Comparison of ENCODE assay signal across 10 cellular contexts in genomic region chr5:77180167-77181081, GRCh38. TPM values are rescaled to one million over a fixed set of nuclear protein-coding genes. Genes with fewer than 3 reads are reported as not detected.
DNase-seq lines count a peak whose midpoint lies in the region; ATAC-seq and TF ChIP-seq lines count a peak whose summit lies in the region.
"Had no signal": no experiment of that assay in that cellular context is flagged by ENCODE, and none has a peak within 500 bp of the region (broad histone marks: within the 10 kb centered on the region; RNA-seq: fewer than 3 reads in every experiment).

No MANE protein-coding gene starts in this region.

- H3K36me3 Mint-ChIP-seq in natural killer cell treated with Interleukin-12 subunit alpha and Interleukin-12 subunit beta and Interleukin-15 and Interleukin-18, amount 100 ng/mL, for 72 hours = no peaks in the 10 kb centered on the region
- no peaks in the 10 kb centered on the region for H3K36me3 Mint-ChIP-seq in natural killer cell
- no peaks in the 10 kb centered on the region for H3K36me3 Mint-ChIP-seq in CD8-positive, alpha-beta memory T cell

- peak; percentile 40 to 44 for ATAC-seq in natural killer cell treated with Interleukin-12 subunit alpha and Interleukin-12 subunit beta and Interleukin-15 and Interleukin-18, amount 100 ng/mL, for 72 hours
- ATAC-seq in natural killer cell (no peak), mucosa of descending colon (peak; percentile 74)

- DNase-seq in natural killer cell treated with Interleukin-12 subunit alpha and Interleukin-12 subunit beta and Interleukin-15 and Interleukin-18, amount 100 ng/mL, for 72 hours (ENCODE audit: low spot score) = no peak
- DNase-seq in natural killer cell (no peak), mucosa of descending colon (peak; percentile 36 to 59 (median 58)), NCI-H1436 (lab: John Stamatoyannopoulos, UW) (no peak), GM19238 (ENCODE audit: insufficient read length, low spot score) (no peak), NOMO-1 treated with DMSO at 0.1 percent for 48 hours (lab: John Stamatoyannopoulos, UW; ENCODE audit: unreplicated experiment) (no peak)
- DNase-seq in CD8-positive, alpha-beta memory T cell = no peak

- H3K9ac ChIP-seq in duodenal mucosa (ENCODE audit: low read depth in 1 of 2, low read length in 2 of 2) = peak overlapping the region in 1 of 2 donors; percentile 18

- peaks cover 12 to 30% of the 10 kb centered on the region in 2 donors for H3K27me3 Mint-ChIP-seq in natural killer cell treated with Interleukin-12 subunit alpha and Interleukin-12 subunit beta and Interleukin-15 and Interleukin-18, amount 100 ng/mL, for 72 hours
- H3K27me3 Mint-ChIP-seq in natural killer cell (ENCODE audit: low read depth in 2 of 2) = peaks cover 20 to 22% of the 10 kb centered on the region in 2 donors
- peaks cover 24 to 59% of the 10 kb centered on the region in 2 donors for H3K27me3 Mint-ChIP-seq in CD8-positive, alpha-beta memory T cell

- H3K9me3 ChIP-seq in duodenal mucosa (ENCODE audit: control insufficient read depth in 1 of 2, low read length in 2 of 2) = no peaks in the 10 kb centered on the region
- no peaks in the 10 kb centered on the region for H3K9me3 ChIP-seq in mucosa of descending colon
- no peaks in the 10 kb centered on the region for H3K9me3 ChIP-seq in CD8-positive, alpha-beta memory T cell (ENCODE audit: low read length)

- H3K4me3 ChIP-seq in duodenal mucosa (ENCODE audit: low read depth in 1 of 2, low read length in 2 of 2) (peak overlapping the region; percentile 50 to 67), mucosa of descending colon (no peak overlapping the region)
- H3K4me3 ChIP-seq in CD8-positive, alpha-beta memory T cell (ENCODE audit: low read length) = no peak overlapping the region

- TF ChIP-seq CTCF in natural killer cell (IDR thresholded peaks at IDR 0.05) (no peak), mucosa of descending colon (IDR thresholded peaks at IDR 0.05) (no peak)

- H3K4me1 ChIP-seq in duodenal mucosa (ENCODE audit: control insufficient read depth in 1 of 2, insufficient read depth in 2 of 2, low read length in 2 of 2) (peaks cover 4 to 10% of the 10 kb centered on the region in 2 donors), mucosa of descending colon (ENCODE audit: low read depth) (no peaks in the 10 kb centered on the region)
- no peaks in the 10 kb centered on the region for H3K4me1 ChIP-seq in CD8-positive, alpha-beta memory T cell (ENCODE audit: insufficient read depth, low read length)

- no peak overlapping the region for H3K4me3 Mint-ChIP-seq in natural killer cell treated with Interleukin-12 subunit alpha and Interleukin-12 subunit beta and Interleukin-15 and Interleukin-18, amount 100 ng/mL, for 72 hours
- no peak overlapping the region for H3K4me3 Mint-ChIP-seq in natural killer cell
- H3K4me3 Mint-ChIP-seq in CD8-positive, alpha-beta memory T cell = no peak overlapping the region

- H3K27ac ChIP-seq in duodenal mucosa (ENCODE audit: low read depth, low read length) = no peak overlapping the region
- H3K27ac ChIP-seq in CD8-positive, alpha-beta memory T cell (ENCODE audit: low read depth, low read length) = no peak overlapping the region

- intact Hi-C loops in natural killer cell (cut with micrococcal nuclease) = no loop called here
- intact Hi-C loops in mucosa of descending colon (cut with DNase I, micrococcal nuclease) = no loop called here

- no peak overlapping the region for H3K27ac Mint-ChIP-seq in natural killer cell treated with Interleukin-12 subunit alpha and Interleukin-12 subunit beta and Interleukin-15 and Interleukin-18, amount 100 ng/mL, for 72 hours
- no peak overlapping the region for H3K27ac Mint-ChIP-seq in natural killer cell
- no peak overlapping the region for H3K27ac Mint-ChIP-seq in CD8-positive, alpha-beta memory T cell

- no peaks in the 10 kb centered on the region for H3K4me1 Mint-ChIP-seq in natural killer cell treated with Interleukin-12 subunit alpha and Interleukin-12 subunit beta and Interleukin-15 and Interleukin-18, amount 100 ng/mL, for 72 hours (ENCODE audit: low read depth in 2 of 2)
- no peaks in the 10 kb centered on the region for H3K4me1 Mint-ChIP-seq in natural killer cell
- peaks cover 0 to 3% (median 3%) of the 10 kb centered on the region in 3 donors for H3K4me1 Mint-ChIP-seq in CD8-positive, alpha-beta memory T cell

- no peaks in the 10 kb centered on the region for H3K9me3 Mint-ChIP-seq in natural killer cell treated with Interleukin-12 subunit alpha and Interleukin-12 subunit beta and Interleukin-15 and Interleukin-18, amount 100 ng/mL, for 72 hours
- no peaks in the 10 kb centered on the region for H3K9me3 Mint-ChIP-seq in natural killer cell
- peaks cover 0 to 7% (median 3%) of the 10 kb centered on the region in 5 donors for H3K9me3 Mint-ChIP-seq in CD8-positive, alpha-beta memory T cell

- peaks cover 6 to 28% of the 10 kb centered on the region in 2 donors for H3K27me3 ChIP-seq in duodenal mucosa (ENCODE audit: control insufficient read depth in 1 of 2, insufficient read depth in 2 of 2, low read length in 2 of 2)
- no peaks in the 10 kb centered on the region for H3K27me3 ChIP-seq in CD8-positive, alpha-beta memory T cell (ENCODE audit: insufficient read depth, low read length, poor library complexity, severe bottlenecking)

- POLR2A ChIA-PET in CD8-positive, alpha-beta memory T cell (lab: Charles Lee) = no interaction called here

- CTCF ChIA-PET in CD8-positive, alpha-beta memory T cell (lab: Charles Lee) = no interaction called here

- H3K36me3 ChIP-seq in duodenal mucosa (ENCODE audit: control insufficient read depth in 1 of 2, insufficient read depth in 2 of 2, low read length in 2 of 2) (no peaks in the 10 kb centered on the region), mucosa of descending colon (ENCODE audit: low read depth) (no peaks in the 10 kb centered on the region)
- no peaks in the 10 kb centered on the region for H3K36me3 ChIP-seq in CD8-positive, alpha-beta memory T cell (ENCODE audit: insufficient read depth, low read length)

RNA-seq across cellular contexts. Expression of gene PDE8B, which starts 30.1 kb away (rescaled TPM):
- not detected for total RNA-seq in natural killer cell treated with Interleukin-12 subunit alpha and Interleukin-12 subunit beta and Interleukin-15 and Interleukin-18, amount 100 ng/mL, for 72 hours
- total RNA-seq in natural killer cell = under 1 TPM in 2 of 3 donors, not detected in 1; 0.23 to 0.82 TPM
- total RNA-seq in mucosa of descending colon = 1 to 10 TPM in 1 of 3 donors, under 1 TPM in 2; 0.52 to 6.9 (median 0.70) TPM
- total RNA-seq in CD8-positive, alpha-beta memory T cell = not detected
- polyA plus RNA-seq in CD8-positive, alpha-beta memory T cell = 0.07 TPM
- total RNA-seq: myocyte; T-helper 1 cell treated with Interleukin-12 subunit alpha and Interleukin-12 subunit beta and Interleukin-4 antibody, amounts not matched to agents 30 ng/mL and 1 ng/mL, for 36 hours had no signal

Comparison
In these comparisons a context has a peak if more than half of its experiments do, and no peak if none do; other contexts are left out.
1. ATAC-seq: peak in natural killer cell treated with Interleukin-12 subunit alpha and Interleukin-12 subunit beta and Interleukin-15 and Interleukin-18, amount 100 ng/mL, for 72 hours (2 of 2) and mucosa of descending colon (single experiment); none in natural killer cell (0 of 3).
2. DNase-seq: peak in mucosa of descending colon (3 of 3); none in natural killer cell treated with Interleukin-12 subunit alpha and Interleukin-12 subunit beta and Interleukin-15 and Interleukin-18, amount 100 ng/mL, for 72 hours (single experiment), natural killer cell (single experiment), CD8-positive, alpha-beta memory T cell (0 of 5), NCI-H1436 (single experiment), GM19238 (single experiment) and NOMO-1 treated with DMSO at 0.1 percent for 48 hours (single experiment).
3. H3K4me3 ChIP-seq: peak in duodenal mucosa (2 of 2); none in mucosa of descending colon (single experiment) and CD8-positive, alpha-beta memory T cell (single experiment).